28 cellular contexts compared by ENCODE assay signal in genomic region chr10:94260455-94260854, GRCh38.
DNase-seq lines count a peak whose midpoint lies in the region; ATAC-seq, FAIRE-seq and TF ChIP-seq lines count a peak whose summit lies in the region.
"Had no signal": no experiment of that assay in that cellular context is flagged by ENCODE, and none has a peak within 500 bp of the region (broad histone marks: within the 10 kb centered on the region; RNA-seq: fewer than 3 reads in every experiment).

No MANE protein-coding gene starts in this region.

- TF ChIP-seq CTCF in kidney (IDR thresholded peaks at IDR 0.05; ENCODE audit: borderline replicate concordance, extremely low read depth, insufficient read depth) (no peak), right lobe of liver (IDR thresholded peaks at IDR 0.05) (no peak), PC-9 (conservative IDR thresholded peaks at IDR 0.05) (no peak)

- no peaks in the 10 kb centered on the region for H3K36me3 Mint-ChIP-seq in immature natural killer cell
- no peaks in the 10 kb centered on the region for H3K36me3 Mint-ChIP-seq in natural killer cell treated with Interleukin-12 subunit alpha and Interleukin-12 subunit beta and Interleukin-15 and Interleukin-18, amount 100 ng/mL, for 72 hours
- H3K36me3 Mint-ChIP-seq: CD14-positive monocyte; CD8-positive, alpha-beta memory T cell had no signal

- no peak overlapping the region for H3K4me3 Mint-ChIP-seq in immature natural killer cell
- H3K4me3 Mint-ChIP-seq in natural killer cell treated with Interleukin-12 subunit alpha and Interleukin-12 subunit beta and Interleukin-15 and Interleukin-18, amount 100 ng/mL, for 72 hours, result no peak overlapping the region
- H3K4me3 Mint-ChIP-seq: CD14-positive monocyte; CD4-positive, alpha-beta T cell; CD8-positive, alpha-beta memory T cell; GM23338; H9 had no signal

- BruUV-seq in PC-9 (replicated peaks; lab: Mats Ljungman, UMichigan), result no TSS peak

- peak; percentile 94 for FAIRE-seq in A204.1 (lab: Jason Lieb, UNC)
- peak; percentile 39 for FAIRE-seq in TTC549 (lab: Jason Lieb, UNC)
- FAIRE-seq in endometrium (lab: Jason Lieb, UNC), result peak; percentile 86
- peak; percentile 93 for FAIRE-seq in kidney (lab: Jason Lieb, UNC)
- FAIRE-seq: A549, D721Med, GM12891, GM18507, GM19239 had no signal

- H3K4me3 ChIP-seq in kidney (ENCODE audit: low read length in 2 of 2), result no peak overlapping the region
- no peak overlapping the region for H3K4me3 ChIP-seq in right lobe of liver
- H3K4me3 ChIP-seq in PC-9, result no peak overlapping the region
- H3K4me3 ChIP-seq: A549; BLaER1 treated with 17β-estradiol and CSF1 and Interleukin-3, amounts not matched to agents 10 nM and 100 nM; GM23338 had no signal

- no peaks in the 10 kb centered on the region for H3K9me2 ChIP-seq in PC-9 (ENCODE audit: insufficient read depth)

- no peaks in the 10 kb centered on the region for H3K9me3 ChIP-seq in kidney (ENCODE audit: control insufficient read depth in 1 of 2, low read length in 2 of 2)
- H3K9me3 ChIP-seq in right lobe of liver, result no peaks in the 10 kb centered on the region
- no peaks in the 10 kb centered on the region for H3K9me3 ChIP-seq in PC-9 (ENCODE audit: insufficient read depth, low read depth)
- H3K9me3 ChIP-seq: A549; BE2C; BLaER1 treated with 17β-estradiol and CSF1 and Interleukin-3, amounts not matched to agents 10 nM and 100 nM had no signal

- H3K27me3 ChIP-seq in right lobe of liver (no peaks in the 10 kb centered on the region), PC-9 (ENCODE audit: insufficient read depth, low read depth) (no peaks in the 10 kb centered on the region)
- H3K27me3 ChIP-seq: BE2C; BLaER1 treated with 17β-estradiol and CSF1 and Interleukin-3, amounts not matched to agents 10 nM and 100 nM had no signal

- H3K27ac ChIP-seq in kidney (ENCODE audit: low read depth in 2 of 2, low read length in 2 of 2), result no peak overlapping the region
- H3K27ac ChIP-seq in right lobe of liver, result no peak overlapping the region
- no peak overlapping the region for H3K27ac ChIP-seq in PC-9
- H3K27ac ChIP-seq: 22Rv1; A549; BLaER1 treated with 17β-estradiol and CSF1 and Interleukin-3, amounts not matched to agents 10 nM and 100 nM had no signal

- POLR2A ChIA-PET in PC-9 (lab: Charles Lee; ENCODE audit: unreplicated experiment), result interaction anchor here (0.6 kb wide), 1 partner anchor 964 kb away, joined by 8 read pairs; no protein-coding TSS in a partner anchor

- no peak for TF ChIP-seq POLR2A in right lobe of liver (IDR thresholded peaks at IDR 0.05)

- no peak overlapping the region for H3K27ac Mint-ChIP-seq in immature natural killer cell
- no peak overlapping the region for H3K27ac Mint-ChIP-seq in natural killer cell treated with Interleukin-12 subunit alpha and Interleukin-12 subunit beta and Interleukin-15 and Interleukin-18, amount 100 ng/mL, for 72 hours
- H3K27ac Mint-ChIP-seq: CD14-positive monocyte; CD4-positive, alpha-beta T cell; CD8-positive, alpha-beta memory T cell; GM23338; H9 had no signal

- DNase-seq in kidney (no peak), right lobe of liver (no peak), PC-9 (no peak), immature natural killer cell (no peak)
- no peak for DNase-seq in natural killer cell treated with Interleukin-12 subunit alpha and Interleukin-12 subunit beta and Interleukin-15 and Interleukin-18, amount 100 ng/mL, for 72 hours (ENCODE audit: low spot score)
- DNase-seq: ACHN; AML-193; BE2C; CD4-positive, alpha-beta T cell; CD8-positive, alpha-beta memory T cell; DMS 273 treated with DMSO at 0.1 percent for 48 hours; DMS79; EL; GF-D8; H9 had no signal

- no peak for ATAC-seq in right lobe of liver
- ATAC-seq in natural killer cell treated with Interleukin-12 subunit alpha and Interleukin-12 subunit beta and Interleukin-15 and Interleukin-18, amount 100 ng/mL, for 72 hours, result no peak
- ATAC-seq: A549, GM23338, HCT116 had no signal

- H3K4me1 ChIP-seq in kidney (ENCODE audit: control insufficient read depth in 1 of 2, insufficient read depth in 1 of 2, low read depth in 1 of 2, low read length in 2 of 2) (no peaks in the 10 kb centered on the region), right lobe of liver (no peaks in the 10 kb centered on the region), PC-9 (replicated peaks; ENCODE audit: insufficient read depth) (no peaks in the 10 kb centered on the region)
- H3K4me1 ChIP-seq: BE2C; BLaER1 treated with 17β-estradiol and CSF1 and Interleukin-3, amounts not matched to agents 10 nM and 100 nM had no signal

- intact Hi-C loops in kidney (cut with DNase I) (no loop called here), right lobe of liver (cut with DNase I) (no loop called here), PC-9 (cut with micrococcal nuclease; ENCODE audit: unreplicated experiment) (no loop called here)

- no peaks in the 10 kb centered on the region for H3K79me2 ChIP-seq in PC-9 (ENCODE audit: low read depth)

- H3K9ac ChIP-seq in kidney (ENCODE audit: low read length in 2 of 2), result no peak overlapping the region
- H3K9ac ChIP-seq: BLaER1 treated with 17β-estradiol and CSF1 and Interleukin-3, amounts not matched to agents 10 nM and 100 nM had no signal

- no peaks in the 10 kb centered on the region for H3K36me3 ChIP-seq in kidney (ENCODE audit: control insufficient read depth in 1 of 2, insufficient read depth in 2 of 2, low read length in 2 of 2)
- no peaks in the 10 kb centered on the region for H3K36me3 ChIP-seq in right lobe of liver
- H3K36me3 ChIP-seq in PC-9 (ENCODE audit: low read depth), result no peaks in the 10 kb centered on the region
- H3K36me3 ChIP-seq: BE2C; BLaER1 treated with 17β-estradiol and CSF1 and Interleukin-3, amounts not matched to agents 10 nM and 100 nM had no signal

- no peaks in the 10 kb centered on the region for H3F3A ChIP-seq in PC-9 (ENCODE audit: insufficient read depth, low read depth)

- peaks cover 0 to 4% (median 0%) of the 10 kb centered on the region in 6 donors for H3K9me3 Mint-ChIP-seq in immature natural killer cell
- H3K9me3 Mint-ChIP-seq in natural killer cell treated with Interleukin-12 subunit alpha and Interleukin-12 subunit beta and Interleukin-15 and Interleukin-18, amount 100 ng/mL, for 72 hours, result no peaks in the 10 kb centered on the region
- H3K9me3 Mint-ChIP-seq: CD4-positive, alpha-beta T cell; GM23338; H9 had no signal

- no peak overlapping the region for H3K4me2 ChIP-seq in PC-9
- H3K4me2 ChIP-seq: A549; BLaER1 treated with 17β-estradiol and CSF1 and Interleukin-3, amounts not matched to agents 10 nM and 100 nM; GM23338 had no signal

- CTCF ChIA-PET in PC-9 (lab: Charles Lee), result no interaction called here

- no peak overlapping the region for H2AFZ ChIP-seq in PC-9
- H2AFZ ChIP-seq: GM23338 had no signal

- H3K27me3 Mint-ChIP-seq in immature natural killer cell (ENCODE audit: low read depth in 3 of 3), result peaks cover 5 to 10% (median 6%) of the 10 kb centered on the region in 3 donors
- H3K27me3 Mint-ChIP-seq in natural killer cell treated with Interleukin-12 subunit alpha and Interleukin-12 subunit beta and Interleukin-15 and Interleukin-18, amount 100 ng/mL, for 72 hours, result peaks cover 4 to 22% of the 10 kb centered on the region in 2 donors

- H3K4me1 Mint-ChIP-seq in immature natural killer cell, result peaks cover 0 to 9% of the 10 kb centered on the region in 2 donors
- H3K4me1 Mint-ChIP-seq in natural killer cell treated with Interleukin-12 subunit alpha and Interleukin-12 subunit beta and Interleukin-15 and Interleukin-18, amount 100 ng/mL, for 72 hours (ENCODE audit: low read depth in 2 of 2), result no peaks in the 10 kb centered on the region
- H3K4me1 Mint-ChIP-seq: CD14-positive monocyte; CD8-positive, alpha-beta memory T cell; GM23338; H9 had no signal

- no peaks in the 10 kb centered on the region for H4K20me1 ChIP-seq in PC-9 (ENCODE audit: insufficient read depth)
- H4K20me1 ChIP-seq: BLaER1 treated with 17β-estradiol and CSF1 and Interleukin-3, amounts not matched to agents 10 nM and 100 nM had no signal
